In the genomic region with DNA sequence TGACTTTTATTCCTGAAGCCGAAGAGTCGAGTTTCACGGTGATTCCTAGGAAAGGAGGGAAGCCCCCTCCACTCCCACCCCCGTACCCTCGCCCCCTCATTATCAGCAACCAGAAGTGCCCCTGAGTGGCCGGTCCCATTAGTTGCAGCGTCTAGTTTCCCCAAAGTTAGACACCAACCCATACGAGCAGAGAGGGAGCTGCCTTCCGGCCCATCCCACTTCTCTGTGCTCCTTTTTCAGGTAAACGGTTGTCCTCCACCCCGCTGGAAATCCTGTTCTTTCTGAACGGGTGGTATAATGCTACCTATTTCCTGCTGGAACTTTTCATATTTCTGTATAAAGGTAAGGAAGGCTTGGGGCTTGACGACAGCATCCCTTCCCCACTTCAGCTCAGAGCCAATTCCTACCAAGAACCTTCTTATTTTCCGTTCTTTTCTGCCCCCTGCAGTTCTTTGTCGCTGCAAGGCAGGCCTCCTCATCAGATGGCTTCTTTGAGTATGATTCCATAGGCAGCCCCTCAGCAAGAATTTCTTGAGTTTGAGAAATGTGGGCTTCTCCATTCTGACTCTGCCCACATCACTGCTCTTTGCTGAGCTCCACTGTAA, we compare ENCODE assay signal across 8 cellular contexts. TPM values are rescaled to one million over a fixed set of nuclear protein-coding genes. Genes with fewer than 3 reads are reported as not detected.
DNase-seq lines count a peak whose midpoint lies in the region; ATAC-seq and TF ChIP-seq lines count a peak whose summit lies in the region.

No MANE protein-coding gene starts in this region.

- H3K4me3 ChIP-seq in IMR-90 (ENCODE audit: insufficient read depth, low read depth, low read length) (peak overlapping the region; percentile 81), heart left ventricle (peak overlapping the region; percentile 30 to 99 (median 76)), psoas muscle (peak overlapping the region; percentile 93)

- peak overlapping the region; percentile 47 for H3K4ac ChIP-seq in IMR-90 (ENCODE audit: low read depth, low read length)

- peak overlapping the region; percentile 91 for H3K4me2 ChIP-seq in IMR-90 (ENCODE audit: low read depth, low read length)

- H4K8ac ChIP-seq in IMR-90 (ENCODE audit: low read depth in 2 of 2, low read length in 2 of 2), result peak overlapping the region; percentile 98 to 100; a peak in 3 of 4 replicates

- H4K91ac ChIP-seq in IMR-90 (ENCODE audit: insufficient read depth, low read depth, low read length), result peak overlapping the region; percentile 71; the same call in 1 of the 2 replicates

- H3K14ac ChIP-seq in IMR-90 (replicated peaks; ENCODE audit: low read depth, low read length), result peak overlapping the region; percentile 90

- H3K36me3 ChIP-seq in IMR-90 (ENCODE audit: control insufficient read depth, insufficient read depth, low read length), result peaks cover 9% of the 10 kb centered on the region
- H3K36me3 ChIP-seq in heart left ventricle, result peaks cover 0 to 40% (median 27%) of the 10 kb centered on the region in 9 donors
- H3K36me3 ChIP-seq in psoas muscle (ENCODE audit: insufficient read depth in 1 of 2, low read depth in 1 of 2), result peaks cover 5 to 46% of the 10 kb centered on the region in 2 donors

- peak; percentile 16 for DNase-seq in NCI-H510A treated with DMSO at 0.1 percent for 48 hours (lab: John Stamatoyannopoulos, UW)
- DNase-seq in NCI-H510A (lab: John Stamatoyannopoulos, UW), result no peak
- DNase-seq in IMR-90, result peak; percentile 34
- peak; percentile 40 to 43 for DNase-seq in activated T-cell treated with anti-CD3 and anti-CD28 coated beads, Interleukin-2, amount 50 U/mL, for 48 hours
- DNase-seq in heart left ventricle, result no peak
- DNase-seq in psoas muscle, result no peak

- H3K27ac ChIP-seq in IMR-90 (ENCODE audit: insufficient read depth, low read length), result peak overlapping the region; percentile 78; the same call in 1 of the 2 replicates
- peak overlapping the region in 9 of 12 donors; percentile 77 to 91 (median 85) for H3K27ac ChIP-seq in heart left ventricle
- H3K27ac ChIP-seq in psoas muscle, result peak overlapping the region; percentile 89

- no peaks in the 10 kb centered on the region for H4K20me1 ChIP-seq in IMR-90 (ENCODE audit: insufficient read depth, low read length)

- H3K9ac ChIP-seq in IMR-90 (ENCODE audit: low read depth, low read length), result peak overlapping the region; percentile 88

- in situ Hi-C loops in IMR-90 (cut with MboI; ENCODE audit: low sequenced_read_pairs), result no loop called here

- CTCF ChIA-PET in IMR-90 (lab: Yijun Ruan, JAX), result interaction anchor here (1.0 to 2.1 kb wide), 6 partner anchors 9 to 61 kb away, joined by 3 to 10 read pairs (median 4); no protein-coding TSS in a partner anchor

- no CpG with 5 or more reads among the region's 15 CpGs for WGBS in IMR-90 (ENCODE audit: extremely low coverage in 2 of 2, insufficient read length in 1 of 2), 2 experiments
- WGBS in heart left ventricle, 4 donors, result 2 to 5% (median 3%) methylated on average over 15 of the region's 15 CpGs
- WGBS in psoas muscle, 3 donors, result 0 to 2% (median 2%) methylated on average over 15 of the region's 15 CpGs

- TF ChIP-seq RAD21 in IMR-90 (IDR thresholded peaks at IDR 0.05; ENCODE audit: low read length), result no peak

- H3K4me1 ChIP-seq in IMR-90 (ENCODE audit: control insufficient read depth, insufficient read depth, low read length) (peaks cover 3% of the 10 kb centered on the region; the same call in 1 of the 2 replicates), heart left ventricle (peaks cover 0 to 20% (median 15%) of the 10 kb centered on the region in 12 donors), psoas muscle (peaks cover 8% of the 10 kb centered on the region)

- H3K79me1 ChIP-seq in IMR-90 (ENCODE audit: low read depth in 1 of 2, low read length in 2 of 2), result peaks cover 9 to 25% of the 10 kb centered on the region in 2 experiments; a peak in 3 of 4 replicates

- H3K18ac ChIP-seq in IMR-90 (ENCODE audit: low read depth, low read length), result no peak overlapping the region

- no peaks in the 10 kb centered on the region for H3K9me3 ChIP-seq in IMR-90 (ENCODE audit: control insufficient read depth, insufficient read depth, low read length)
- H3K9me3 ChIP-seq in heart left ventricle, result no peaks in the 10 kb centered on the region
- no peaks in the 10 kb centered on the region for H3K9me3 ChIP-seq in psoas muscle

- H4K5ac ChIP-seq in IMR-90 (ENCODE audit: low read depth, low read length), result peak overlapping the region; percentile 95; the same call in 1 of the 2 replicates

- no peak overlapping the region for H2AK5ac ChIP-seq in IMR-90 (ENCODE audit: low read depth, low read length)

- H3K23ac ChIP-seq in IMR-90 (ENCODE audit: low read depth, low read length), result peak overlapping the region; percentile 21; the same call in 1 of the 2 replicates

- TF ChIP-seq CTCF in IMR-90 (conservative IDR thresholded peaks at IDR 0.05; ENCODE audit: low read depth, low read length) (peak; percentile 39), heart left ventricle (IDR thresholded peaks at IDR 0.05) (no peak), psoas muscle (IDR thresholded peaks at IDR 0.05) (no peak)

- POLR2A ChIA-PET in IMR-90 (lab: Charles Lee; ENCODE audit: unreplicated experiment), result interaction anchor here (0.6 to 1.4 kb wide), 3 partner anchors 9 to 37 kb away, joined by 4 to 6 read pairs (median 5); a partner anchor contains a TSS

- peak overlapping the region; percentile 100 for H2AFZ ChIP-seq in IMR-90 (replicated peaks; ENCODE audit: low read length, poor library complexity)

- dilution Hi-C loops in IMR-90 (cut with HindIII; ENCODE audit: low sequenced_read_pairs, unreplicated experiment), result no loop called here

- H3K9me1 ChIP-seq in IMR-90 (ENCODE audit: insufficient read depth, low read length), result peaks cover 3% of the 10 kb centered on the region; the same call in 1 of the 2 replicates

- intact Hi-C loops in IMR-90 (cut with micrococcal nuclease) (no loop called here), heart left ventricle (cut with DNase I) (no loop called here), psoas muscle (cut with DNase I) (no loop called here)

- peak overlapping the region; percentile 74; the same call in 1 of the 3 replicates for H2BK15ac ChIP-seq in IMR-90 (ENCODE audit: low read depth, low read length)

- ATAC-seq in IMR-90 (ENCODE audit: low read depth), result peak; percentile 42
- ATAC-seq in heart left ventricle, result peak in 3 of 4 donors; percentile 8 to 26 (median 21)
- ATAC-seq in psoas muscle, result peak in 2 of 4 donors; percentile 36 to 39
- no peak for ATAC-seq in HG03565 (IDR thresholded peaks at IDR 0.05; ENCODE audit: unreplicated experiment)
- no peak for ATAC-seq in HG03175 (IDR thresholded peaks at IDR 0.05; ENCODE audit: unreplicated experiment)

- no TSS peak for BruUV-seq in IMR-90 (replicated peaks; lab: Mats Ljungman, UMichigan)

- H3K56ac ChIP-seq in IMR-90 (ENCODE audit: extremely low read depth, insufficient read depth, low read length), result peak overlapping the region; percentile 79

- H3K27me3 ChIP-seq in IMR-90 (ENCODE audit: control insufficient read depth, insufficient read depth, low read length) (no peaks in the 10 kb centered on the region), heart left ventricle (no peaks in the 10 kb centered on the region), psoas muscle (ENCODE audit: insufficient read depth in 3 of 3, low read length in 2 of 3) (no peaks in the 10 kb centered on the region)

- no peak for TF ChIP-seq POLR2A in IMR-90 (IDR thresholded peaks at IDR 0.05; ENCODE audit: low read depth, low read length)
- no peak for TF ChIP-seq POLR2A in heart left ventricle (IDR thresholded peaks at IDR 0.05)

- H2BK120ac ChIP-seq in IMR-90 (ENCODE audit: low read depth, low read length), result no peak overlapping the region

- H2BK20ac ChIP-seq in IMR-90 (ENCODE audit: low read depth, low read length), result no peak overlapping the region

- H2BK5ac ChIP-seq in IMR-90 (ENCODE audit: low read depth, low read length, poor library complexity, severe bottlenecking), result no peak overlapping the region

- peak overlapping the region; percentile 87 for H2AK9ac ChIP-seq in IMR-90 (replicated peaks; ENCODE audit: low read depth, low read length, poor library complexity)

RNA-seq across cellular contexts. Expression of a gene that starts 0.7 kb away (rescaled TPM):
- total RNA-seq in IMR-90 (2012; rRNA removed), result 10.0 TPM in 2 replicates
- polyA plus RNA-seq in IMR-90 (2012; rRNA removed), result 16.5 and 17.2 TPM in 2 replicates
- 18.0 and 75.6 TPM in 2 replicates for polyA plus RNA-seq in IMR-90 (2012; cell fraction: cytosol; rRNA removed)
- 7.7 and 17.1 TPM in 2 replicates for polyA plus RNA-seq in IMR-90 (2012; cell fraction: nucleus; rRNA removed; ENCODE audit: low replicate concordance)
- 1 to 10 TPM; 2.8 to 9.3 (median 4.8) TPM for total RNA-seq in heart left ventricle
- 1 to 10 TPM; 4.5 to 7.1 TPM for polyA plus RNA-seq in heart left ventricle
- total RNA-seq in psoas muscle, result 1 to 10 TPM; 3.5 to 6.4 (median 4.8) TPM
- polyA plus RNA-seq in psoas muscle, result 10 to 100 TPM in 2 of 3 donors, 1 to 10 TPM in 1; 5.6 to 18.0 (median 10.8) TPM

RNA-seq across cellular contexts. Expression of a gene that starts 30.9 kb away (rescaled TPM):
- total RNA-seq in IMR-90 (2012; rRNA removed) (16.7 and 16.8 TPM in 2 replicates), heart left ventricle (10 to 100 TPM; 15.7 to 27.0 (median 19.0) TPM), psoas muscle (10 to 100 TPM; 12.9 to 28.9 (median 21.0) TPM)
- polyA plus RNA-seq in IMR-90 (2012; rRNA removed) (53.2 and 55.9 TPM in 2 replicates), heart left ventricle (10 to 100 TPM; 19.5 to 29.3 TPM), psoas muscle (10 to 100 TPM; 25.2 to 37.0 (median 31.5) TPM)
- 27.1 and 40.7 TPM in 2 replicates for polyA plus RNA-seq in IMR-90 (2012; cell fraction: cytosol; rRNA removed)
- 49.7 and 117 TPM in 2 replicates for polyA plus RNA-seq in IMR-90 (2012; cell fraction: nucleus; rRNA removed; ENCODE audit: low replicate concordance)

RNA-seq across cellular contexts. Expression of a gene that starts 31.4 kb away (rescaled TPM):
- total RNA-seq in IMR-90 (2012; rRNA removed) (13.6 and 15.3 TPM in 2 replicates), heart left ventricle (10 to 100 TPM in 6 of 9 donors, 1 to 10 TPM in 3; 6.7 to 23.9 (median 11.9) TPM), psoas muscle (10 to 100 TPM; 10.3 to 20.6 (median 17.5) TPM)
- polyA plus RNA-seq in IMR-90 (2012; rRNA removed) (36.5 and 39.2 TPM in 2 replicates), heart left ventricle (10 to 100 TPM in 1 of 2 donors, 1 to 10 TPM in 1; 7.6 to 12.3 TPM), psoas muscle (10 to 100 TPM in 2 of 3 donors, 1 to 10 TPM in 1; 7.7 to 25.1 (median 12.1) TPM)
- 54.8 and 95.7 TPM in 2 replicates for polyA plus RNA-seq in IMR-90 (2012; cell fraction: cytosol; rRNA removed)
- 63.9 and 103 TPM in 2 replicates for polyA plus RNA-seq in IMR-90 (2012; cell fraction: nucleus; rRNA removed; ENCODE audit: low replicate concordance)

RNA-seq across cellular contexts. Expression of a gene that starts 36.7 kb away (rescaled TPM):
- 9.5 and 10.3 TPM in 2 replicates for total RNA-seq in IMR-90 (2012; rRNA removed)
- polyA plus RNA-seq in IMR-90 (2012; rRNA removed), result 55.2 and 68.8 TPM in 2 replicates
- 27.4 and 38.5 TPM in 2 replicates for polyA plus RNA-seq in IMR-90 (2012; cell fraction: cytosol; rRNA removed)
- polyA plus RNA-seq in IMR-90 (2012; cell fraction: nucleus; rRNA removed; ENCODE audit: low replicate concordance), result 121 and 142 TPM in 2 replicates
- total RNA-seq in heart left ventricle, result 10 to 100 TPM; 27.3 to 52.4 (median 37.6) TPM
- polyA plus RNA-seq in heart left ventricle, result 10 to 100 TPM; 24.3 to 32.4 TPM
- 10 to 100 TPM; 51.1 to 66.2 (median 55.4) TPM for total RNA-seq in psoas muscle
- polyA plus RNA-seq in psoas muscle, result 10 to 100 TPM; 28.2 to 48.2 (median 39.9) TPM

RNA-seq across cellular contexts. Expression of a gene that starts 36.8 kb away (rescaled TPM):
- total RNA-seq in IMR-90 (2012; rRNA removed) (34.7 and 50.4 TPM in 2 replicates), heart left ventricle (100 to 1,000 TPM in 1 of 9 donors, 10 to 100 TPM in 8; 25.7 to 124 (median 33.7) TPM), psoas muscle (10 to 100 TPM; 29.4 to 45.2 (median 33.7) TPM)
- polyA plus RNA-seq in IMR-90 (2012; rRNA removed) (91.1 and 91.5 TPM in 2 replicates), heart left ventricle (10 to 100 TPM; 45.0 to 46.5 TPM), psoas muscle (100 to 1,000 TPM in 1 of 3 donors, 10 to 100 TPM in 2; 52.7 to 103 (median 84.4) TPM)
- 57.2 and 76.4 TPM in 2 replicates for polyA plus RNA-seq in IMR-90 (2012; cell fraction: cytosol; rRNA removed)
- polyA plus RNA-seq in IMR-90 (2012; cell fraction: nucleus; rRNA removed; ENCODE audit: low replicate concordance), result 34.4 and 46.2 TPM in 2 replicates

Comparison
In these comparisons a context has a peak if more than half of its experiments do, and no peak if none do; other contexts are left out.
1. DNase-seq: peak in NCI-H510A treated with DMSO at 0.1 percent for 48 hours (single experiment), IMR-90 (single experiment) and activated T-cell treated with anti-CD3 and anti-CD28 coated beads, Interleukin-2, amount 50 U/mL, for 48 hours (2 of 2); none in NCI-H510A (single experiment), heart left ventricle (0 of 5) and psoas muscle (0 of 2).
2. ATAC-seq: peak in IMR-90 (single experiment) and heart left ventricle (3 of 4); none in HG03565 (single experiment) and HG03175 (single experiment).
3. Peak in every context shown above with its lines, with median percentiles within 50 percentile points of each other: H3K27ac ChIP-seq and H3K4me3 ChIP-seq.